Comparison of ENCODE assay signal across 8 cellular contexts in the genomic region with DNA sequence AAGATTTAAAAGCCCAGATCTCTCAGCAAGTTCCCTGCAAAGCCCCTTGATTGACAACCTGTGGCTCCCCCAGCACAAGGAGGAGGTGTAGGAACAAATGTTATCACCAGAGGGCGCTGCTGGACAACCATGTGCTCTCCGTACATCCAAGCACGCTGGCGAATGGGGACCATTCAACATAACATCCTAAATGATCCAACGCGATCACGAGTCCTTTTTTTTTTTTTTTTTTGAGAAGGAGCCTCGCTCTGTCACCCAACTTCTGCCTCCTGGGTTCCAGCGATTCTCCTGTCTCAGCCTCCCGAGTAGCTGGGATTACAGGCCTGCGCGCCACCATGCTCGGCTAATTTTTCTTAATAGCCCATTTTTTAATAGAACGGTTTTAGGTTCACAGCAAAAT. TPM values are rescaled to one million over a fixed set of nuclear protein-coding genes. Genes with fewer than 3 reads are reported as not detected.
DNase-seq lines count a peak whose midpoint lies in the region; ATAC-seq, FAIRE-seq and TF ChIP-seq lines count a peak whose summit lies in the region.

No MANE protein-coding gene starts in this region.

- peak; percentile 64 for FAIRE-seq in endometrium (lab: Jason Lieb, UNC)

- H3K27me3 Mint-ChIP-seq in mesothelial cell of epicardium (ENCODE audit: low read depth), result peaks cover 29% of the 10 kb centered on the region

- H3K4me3 Mint-ChIP-seq in mesothelial cell of epicardium, result no peak overlapping the region

- TF ChIP-seq CTCF in mesothelial cell of epicardium (IDR thresholded peaks at IDR 0.05; ENCODE audit: unreplicated experiment), result peak; percentile 81

- DNase-seq in CD1c-positive myeloid dendritic cell (ENCODE audit: extremely low spot score) (peak; percentile 88), HT1080 (ENCODE audit: low read depth) (peak; percentile 64), NOMO-1 treated with dmso at 0.1 percent for 144 hours (lab: John Stamatoyannopoulos, UW; ENCODE audit: unreplicated experiment) (peak; percentile 40), mesothelial cell of epicardium (ENCODE audit: low spot score in 2 of 2, unreplicated experiment in 2 of 2) (peak; percentile 63 to 83)
- peak; percentile 42 to 50 for DNase-seq in activated CD8-positive, alpha-beta memory T cell treated with anti-CD3 and anti-CD28 coated beads for 4 hours (ENCODE audit: low read depth in 2 of 2)
- peak; percentile 33 to 52 for DNase-seq in stimulated activated CD8-positive, alpha-beta memory T cell treated with anti-CD3 and anti-CD28 coated beads, Interleukin-2, amount 100 ng/mL, for 1 hour (ENCODE audit: low read depth in 2 of 2)

- H3K9me3 Mint-ChIP-seq in mesothelial cell of epicardium, result peaks cover 10% of the 10 kb centered on the region

- no peaks in the 10 kb centered on the region for H3K36me3 Mint-ChIP-seq in mesothelial cell of epicardium

- H3K4me1 Mint-ChIP-seq in mesothelial cell of epicardium, result no peaks in the 10 kb centered on the region

- no peak for ATAC-seq in HG03025 (IDR thresholded peaks at IDR 0.05; ENCODE audit: low FRiP score, unreplicated experiment)

- H3K27ac Mint-ChIP-seq in mesothelial cell of epicardium, result no peak overlapping the region

RNA-seq across cellular contexts. Expression of a gene that starts 52.0 kb away (rescaled TPM):
- total RNA-seq in HT1080 (2014; rRNA removed; shearing (Covaris generic)), result not detected in 2 replicates
- 0.01 TPM in 1 of 2 replicates, not detected in the other for polyA plus RNA-seq in HT1080 (2015; cell fraction: cytosol; rRNA removed)
- 0.03 and 0.08 TPM in 2 replicates for polyA plus RNA-seq in HT1080 (2015; cell fraction: nucleus; rRNA removed)
- total RNA-seq in mesothelial cell of epicardium, result 0.07 to 0.09 TPM (median 0.07 TPM) in 3 replicates

RNA-seq across cellular contexts. Expression of a gene that starts 57.6 kb away (rescaled TPM):
- 14.6 and 20.0 TPM in 2 replicates for total RNA-seq in HT1080 (2014; rRNA removed; shearing (Covaris generic))
- polyA plus RNA-seq in HT1080 (2015; cell fraction: cytosol; rRNA removed), result 19.0 and 19.7 TPM in 2 replicates
- 61.9 and 78.8 TPM in 2 replicates for polyA plus RNA-seq in HT1080 (2015; cell fraction: nucleus; rRNA removed)
- 112 to 117 TPM (median 116 TPM) in 3 replicates for total RNA-seq in mesothelial cell of epicardium
